ENCODE assay signal across 1 cellular context in the genomic region with DNA sequence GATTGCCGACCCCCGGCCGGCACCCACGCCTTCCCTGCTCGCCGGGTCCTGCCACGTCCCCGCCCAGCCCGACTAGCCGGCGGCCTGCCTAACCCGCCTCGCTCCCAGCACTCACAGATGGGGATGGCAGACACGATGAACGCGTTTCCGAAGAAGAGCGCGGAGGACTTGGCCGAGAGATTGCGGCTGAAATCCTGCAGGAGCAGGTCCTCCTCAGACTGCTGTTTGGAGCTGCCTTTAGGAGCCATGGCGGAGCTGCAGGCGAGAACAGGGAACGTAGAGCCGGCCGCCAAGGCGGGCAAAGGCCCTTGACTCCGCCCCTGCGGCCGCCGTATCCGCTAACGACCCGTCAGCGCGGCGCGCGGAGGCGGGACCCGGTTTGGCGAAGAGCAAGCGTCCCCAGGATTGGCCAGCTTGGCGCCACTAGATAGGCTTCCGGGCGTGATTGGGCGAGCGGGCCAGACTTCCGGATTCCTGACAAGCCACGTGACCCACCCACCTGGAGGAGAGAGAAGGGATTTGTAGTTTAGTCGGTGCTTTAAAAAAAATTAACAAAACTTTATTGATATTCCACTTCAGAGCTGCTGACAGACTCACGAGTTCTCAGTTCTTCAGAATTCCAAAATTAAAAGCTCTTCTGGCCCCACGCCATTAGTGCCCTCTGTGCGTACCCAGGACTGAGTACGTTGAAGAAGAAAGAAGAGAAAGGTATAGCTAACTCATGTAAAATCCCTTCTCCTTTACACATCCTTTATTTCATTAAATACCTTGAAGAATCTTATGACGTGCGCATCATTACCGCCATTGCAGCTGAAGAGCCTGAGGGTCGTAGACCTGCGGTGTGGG.
TF ChIP-seq lines count a peak whose summit lies in the region.

Gene SSR3, minus strand, starts transcription at position 276 of the 846 bp plus-strand sequence. Its CDS starts 28 bp downstream, at position 248.

TF ChIP-seq in K562, 482 proteins besides CTCF, POLR2A, EP300 and RAD21 (continued from another document and continues in another):
- TF ChIP-seq, protein P1, sequence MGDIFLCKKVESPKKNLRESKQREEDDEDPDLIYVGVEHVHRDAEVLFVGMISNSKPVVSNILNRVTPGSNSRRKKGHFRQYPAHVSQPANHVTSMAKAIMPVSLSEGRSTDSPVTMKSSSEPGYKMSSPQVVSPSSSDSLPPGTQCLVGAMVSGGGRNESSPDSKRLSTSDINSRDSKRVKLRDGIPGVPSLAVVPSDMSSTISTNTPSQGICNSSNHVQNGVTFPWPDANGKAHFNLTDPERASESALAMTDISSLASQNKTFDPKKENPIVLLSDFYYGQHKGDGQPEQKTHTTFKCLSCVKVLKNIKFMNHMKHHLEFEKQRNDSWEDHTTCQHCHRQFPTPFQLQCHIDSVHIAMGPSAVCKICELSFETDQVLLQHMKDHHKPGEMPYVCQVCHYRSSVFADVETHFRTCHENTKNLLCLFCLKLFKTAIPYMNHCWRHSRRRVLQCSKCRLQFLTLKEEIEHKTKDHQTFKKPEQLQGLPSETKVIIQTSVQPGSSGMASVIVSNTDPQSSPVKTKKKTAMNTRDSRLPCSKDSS (IDR thresholded peaks at IDR 0.05; ENCODE audit: low read depth, partially characterized antibody), result no peak
- TF ChIP-seq ZNF696 (CRISPR knock-in tag; conservative IDR thresholded peaks at IDR 0.05) (no peak), ZKSCAN1 (IDR thresholded peaks at IDR 0.05; ENCODE audit: low read depth, low read length) (peak; percentile 68; the same call in 1 of the 2 replicates), ZNF778 (CRISPR knock-in tag; IDR thresholded peaks at IDR 0.05) (no peak), MLLT1 (IDR thresholded peaks at IDR 0.05) (peak; percentile 46 to 70; a peak in 3 of 4 replicates), RBM15 (IDR thresholded peaks at IDR 0.05; ENCODE audit: insufficient read depth, low read length) (no peak), SRSF7 (optimal IDR thresholded peaks at IDR 0.05; ENCODE audit: low read depth, low read length) (no peak), SMAD1 (IDR thresholded peaks at IDR 0.05; ENCODE audit: low read depth, low read length, partially characterized antibody) (peak; percentile 39), TAF15 (IDR thresholded peaks at IDR 0.05; ENCODE audit: low read depth, low read length) (no peak), ETS1 (conservative IDR thresholded peaks at IDR 0.05; ENCODE audit: control insufficient read depth, low read depth, low read length) (peak; percentile 94; the same call in 1 of the 2 replicates), ARID4B (CRISPR knock-in tag; IDR thresholded peaks at IDR 0.05) (peak; percentile 88; the same call in 1 of the 2 replicates), SMAD4 (CRISPR knock-in tag; conservative IDR thresholded peaks at IDR 0.05) (peak; percentile 80; the same call in 1 of the 2 replicates), RBM25 (IDR thresholded peaks at IDR 0.05; ENCODE audit: low read depth, low read length, severe bottlenecking) (peak; percentile 87), TAL1 (IDR thresholded peaks at IDR 0.05) (no peak), MIER1 (IDR thresholded peaks at IDR 0.05; ENCODE audit: low read depth) (no peak), RNF2 (IDR thresholded peaks at IDR 0.05) (peak; percentile 30; the same call in 1 of the 2 replicates), SMARCE1 (IDR thresholded peaks at IDR 0.05) (no peak), HMG20B (CRISPR knock-in tag; IDR thresholded peaks at IDR 0.05) (no peak), RBM22 (IDR thresholded peaks at IDR 0.05; ENCODE audit: low read depth, low read length, poor library complexity, severe bottlenecking) (peak; percentile 81), BCOR (IDR thresholded peaks at IDR 0.05) (no peak), CBX2 (IDR thresholded peaks at IDR 0.05; ENCODE audit: insufficient read depth, low read length, poor library complexity, severe bottlenecking) (no peak), POLR2G (IDR thresholded peaks at IDR 0.05; ENCODE audit: low read depth, low read length) (peak; percentile 99), MYC (IDR thresholded peaks at IDR 0.05; ENCODE audit: low read depth, low read length) (peak; percentile 56), MYC (CRISPR knock-in tag; IDR thresholded peaks at IDR 0.05; ENCODE audit: borderline replicate concordance, low read depth) (no peak), MAFF (IDR thresholded peaks at IDR 0.05; ENCODE audit: low read length) (no peak), PHF8 (IDR thresholded peaks at IDR 0.05; ENCODE audit: borderline replicate concordance, low read length) (peak; percentile 96), HEY1 (CRISPR knock-in tag; IDR thresholded peaks at IDR 0.05; ENCODE audit: borderline replicate concordance) (no peak), NCOA6 (IDR thresholded peaks at IDR 0.05) (peak; percentile 41; the same call in 1 of the 2 replicates), RFX5 (IDR thresholded peaks at IDR 0.05; ENCODE audit: low read depth, low read length) (0 out of 2 replicates have a peak, but pooled peaks have one; percentile 16), CBX3 (IDR thresholded peaks at IDR 0.05; ENCODE audit: borderline replicate concordance in 1 of 2, low read length in 2 of 2) (peak in 1 of 2 experiments; percentile 75; a peak in 2 of 3 replicates), SAFB2 (IDR thresholded peaks at IDR 0.05; ENCODE audit: borderline replicate concordance, low read depth, low read length, severe bottlenecking) (no peak), RBM34 (IDR thresholded peaks at IDR 0.05; ENCODE audit: borderline replicate concordance, insufficient read depth, low read length) (no peak), SPI1 (IDR thresholded peaks at IDR 0.05; ENCODE audit: borderline replicate concordance, low read depth, low read length) (no peak), MBD1 (CRISPR knock-in tag; IDR thresholded peaks at IDR 0.05) (peak; percentile 82), ARNT (IDR thresholded peaks at IDR 0.05) (peak; percentile 47 to 74; a peak in 3 of 4 replicates), CHD1 (IDR thresholded peaks at IDR 0.05; ENCODE audit: low read length) (peak; percentile 82), LEF1 (IDR thresholded peaks at IDR 0.05) (0 out of 2 replicates have a peak, but pooled peaks have one; percentile 6), CHD2 (IDR thresholded peaks at IDR 0.05; ENCODE audit: low read depth, low read length) (peak; percentile 75), PHF20 (IDR thresholded peaks at IDR 0.05; ENCODE audit: partially characterized antibody) (peak; percentile 44)
- TF ChIP-seq, protein P2, sequence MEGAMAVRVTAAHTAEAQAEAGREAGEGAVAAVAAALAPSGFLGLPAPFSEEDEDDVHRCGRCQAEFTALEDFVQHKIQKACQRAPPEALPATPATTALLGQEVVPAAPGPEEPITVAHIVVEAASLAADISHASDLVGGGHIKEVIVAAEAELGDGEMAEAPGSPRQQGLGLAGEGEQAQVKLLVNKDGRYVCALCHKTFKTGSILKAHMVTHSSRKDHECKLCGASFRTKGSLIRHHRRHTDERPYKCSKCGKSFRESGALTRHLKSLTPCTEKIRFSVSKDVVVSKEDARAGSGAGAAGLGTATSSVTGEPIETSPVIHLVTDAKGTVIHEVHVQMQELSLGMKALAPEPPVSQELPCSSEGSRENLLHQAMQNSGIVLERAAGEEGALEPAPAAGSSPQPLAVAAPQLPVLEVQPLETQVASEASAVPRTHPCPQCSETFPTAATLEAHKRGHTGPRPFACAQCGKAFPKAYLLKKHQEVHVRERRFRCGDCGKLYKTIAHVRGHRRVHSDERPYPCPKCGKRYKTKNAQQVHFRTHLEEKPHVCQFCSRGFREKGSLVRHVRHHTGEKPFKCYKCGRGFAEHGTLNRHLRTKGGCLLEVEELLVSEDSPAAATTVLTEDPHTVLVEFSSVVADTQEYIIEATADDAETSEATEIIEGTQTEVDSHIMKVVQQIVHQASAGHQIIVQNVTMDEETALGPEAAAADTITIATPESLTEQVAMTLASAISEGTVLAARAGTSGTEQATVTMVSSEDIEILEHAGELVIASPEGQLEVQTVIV (CRISPR knock-in tag; IDR thresholded peaks at IDR 0.05; ENCODE audit: borderline replicate concordance), result no peak
- TF ChIP-seq, protein P3, sequence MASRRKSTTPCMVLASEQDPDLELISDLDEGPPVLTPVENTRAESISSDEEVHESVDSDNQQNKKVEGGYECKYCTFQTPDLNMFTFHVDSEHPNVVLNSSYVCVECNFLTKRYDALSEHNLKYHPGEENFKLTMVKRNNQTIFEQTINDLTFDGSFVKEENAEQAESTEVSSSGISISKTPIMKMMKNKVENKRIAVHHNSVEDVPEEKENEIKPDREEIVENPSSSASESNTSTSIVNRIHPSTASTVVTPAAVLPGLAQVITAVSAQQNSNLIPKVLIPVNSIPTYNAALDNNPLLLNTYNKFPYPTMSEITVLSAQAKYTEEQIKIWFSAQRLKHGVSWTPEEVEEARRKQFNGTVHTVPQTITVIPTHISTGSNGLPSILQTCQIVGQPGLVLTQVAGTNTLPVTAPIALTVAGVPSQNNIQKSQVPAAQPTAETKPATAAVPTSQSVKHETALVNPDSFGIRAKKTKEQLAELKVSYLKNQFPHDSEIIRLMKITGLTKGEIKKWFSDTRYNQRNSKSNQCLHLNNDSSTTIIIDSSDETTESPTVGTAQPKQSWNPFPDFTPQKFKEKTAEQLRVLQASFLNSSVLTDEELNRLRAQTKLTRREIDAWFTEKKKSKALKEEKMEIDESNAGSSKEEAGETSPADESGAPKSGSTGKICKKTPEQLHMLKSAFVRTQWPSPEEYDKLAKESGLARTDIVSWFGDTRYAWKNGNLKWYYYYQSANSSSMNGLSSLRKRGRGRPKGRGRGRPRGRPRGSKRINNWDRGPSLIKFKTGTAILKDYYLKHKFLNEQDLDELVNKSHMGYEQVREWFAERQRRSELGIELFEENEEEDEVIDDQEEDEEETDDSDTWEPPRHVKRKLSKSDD (conservative IDR thresholded peaks at IDR 0.05; ENCODE audit: low read length), result no peak
- TF ChIP-seq, protein P4, sequence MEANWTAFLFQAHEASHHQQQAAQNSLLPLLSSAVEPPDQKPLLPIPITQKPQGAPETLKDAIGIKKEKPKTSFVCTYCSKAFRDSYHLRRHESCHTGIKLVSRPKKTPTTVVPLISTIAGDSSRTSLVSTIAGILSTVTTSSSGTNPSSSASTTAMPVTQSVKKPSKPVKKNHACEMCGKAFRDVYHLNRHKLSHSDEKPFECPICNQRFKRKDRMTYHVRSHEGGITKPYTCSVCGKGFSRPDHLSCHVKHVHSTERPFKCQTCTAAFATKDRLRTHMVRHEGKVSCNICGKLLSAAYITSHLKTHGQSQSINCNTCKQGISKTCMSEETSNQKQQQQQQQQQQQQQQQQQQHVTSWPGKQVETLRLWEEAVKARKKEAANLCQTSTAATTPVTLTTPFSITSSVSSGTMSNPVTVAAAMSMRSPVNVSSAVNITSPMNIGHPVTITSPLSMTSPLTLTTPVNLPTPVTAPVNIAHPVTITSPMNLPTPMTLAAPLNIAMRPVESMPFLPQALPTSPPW (CRISPR knock-in tag; IDR thresholded peaks at IDR 0.05), result peak; percentile 40; the same call in 1 of the 2 replicates
